In genomic region chr18:3081558-3081957, GRCh38 we compare ENCODE assay signal across 19 cellular contexts.
DNase-seq lines count a peak whose midpoint lies in the region; FAIRE-seq and TF ChIP-seq lines count a peak whose summit lies in the region.
"Had no signal": no experiment of that assay in that cellular context is flagged by ENCODE, and none has a peak within 500 bp of the region (broad histone marks: within the 10 kb centered on the region; RNA-seq: fewer than 3 reads in every experiment).

No MANE protein-coding gene starts in this region.

- no peak for FAIRE-seq in astrocyte (lab: Jason Lieb, UNC)
- peak; percentile 37 for FAIRE-seq in kidney (lab: Jason Lieb, UNC)
- FAIRE-seq: A204.1, G401.6, GM12891, GM19239, HepG2 had no signal

- H3K36me3 Mint-ChIP-seq in astrocyte (ENCODE audit: low read depth, unreplicated experiment): no peaks in the 10 kb centered on the region
- H3K36me3 Mint-ChIP-seq: CD4-positive, alpha-beta memory T cell had no signal

- no peak for TF ChIP-seq CTCF in Loucy (conservative IDR thresholded peaks at IDR 0.05; ENCODE audit: low read length)
- TF ChIP-seq CTCF in astrocyte (IDR thresholded peaks at IDR 0.05; ENCODE audit: insufficient read depth, low read depth, low read length): no peak
- no peak for TF ChIP-seq CTCF in kidney (IDR thresholded peaks at IDR 0.05; ENCODE audit: borderline replicate concordance, extremely low read depth, insufficient read depth)

- H3K79me2 ChIP-seq in Loucy (ENCODE audit: insufficient read depth, low read length) (no peaks in the 10 kb centered on the region), astrocyte (ENCODE audit: insufficient read depth, low read length) (no peaks in the 10 kb centered on the region)

- H4K20me1 ChIP-seq in Loucy (ENCODE audit: insufficient read depth, low read length, poor library complexity, severe bottlenecking) (no peaks in the 10 kb centered on the region), astrocyte (ENCODE audit: insufficient read depth, low read length) (no peaks in the 10 kb centered on the region)

- H3K36me3 ChIP-seq in Loucy (ENCODE audit: insufficient read depth, low read length) (no peaks in the 10 kb centered on the region), astrocyte (ENCODE audit: insufficient read depth, low read length) (no peaks in the 10 kb centered on the region), kidney (ENCODE audit: control insufficient read depth in 1 of 2, insufficient read depth in 2 of 2, low read length in 2 of 2) (no peaks in the 10 kb centered on the region), skeletal muscle satellite cell (ENCODE audit: insufficient read depth, low read length) (no peaks in the 10 kb centered on the region), SJCRH30 (no peaks in the 10 kb centered on the region)
- H3K36me3 ChIP-seq: BE2C had no signal

- H3K27ac Mint-ChIP-seq in astrocyte (ENCODE audit: unreplicated experiment): no peak overlapping the region
- H3K27ac Mint-ChIP-seq: CD4-positive, alpha-beta memory T cell; HFFc6 had no signal

- peaks cover 2% of the 10 kb centered on the region for H3K4me1 Mint-ChIP-seq in astrocyte (ENCODE audit: low read depth, unreplicated experiment)
- H3K4me1 Mint-ChIP-seq: CD4-positive, alpha-beta memory T cell had no signal

- H3K4me3 ChIP-seq in Loucy (ENCODE audit: low read length, poor library complexity, severe bottlenecking) (no peak overlapping the region), astrocyte (ENCODE audit: insufficient read depth, low read depth, low read length) (no peak overlapping the region), kidney (ENCODE audit: low read length in 2 of 2) (no peak overlapping the region), skeletal muscle satellite cell (ENCODE audit: low read length) (no peak overlapping the region), SJCRH30 (no peak overlapping the region)

- H3K4me1 ChIP-seq in Loucy (ENCODE audit: insufficient read depth, low read length, poor library complexity, severe bottlenecking): peaks cover 6% of the 10 kb centered on the region
- no peaks in the 10 kb centered on the region for H3K4me1 ChIP-seq in astrocyte (ENCODE audit: insufficient read depth, low read length)
- peaks cover 0 to 2% of the 10 kb centered on the region in 2 donors for H3K4me1 ChIP-seq in kidney (ENCODE audit: control insufficient read depth in 1 of 2, insufficient read depth in 1 of 2, low read depth in 1 of 2, low read length in 2 of 2)
- peaks cover 11% of the 10 kb centered on the region for H3K4me1 ChIP-seq in skeletal muscle satellite cell (ENCODE audit: control insufficient read depth, insufficient read depth, low read length)
- H3K4me1 ChIP-seq in SJCRH30: no peaks in the 10 kb centered on the region
- H3K4me1 ChIP-seq: BE2C had no signal

- H3K9me3 Mint-ChIP-seq in astrocyte (ENCODE audit: unreplicated experiment): no peaks in the 10 kb centered on the region
- H3K9me3 Mint-ChIP-seq: CD4-positive, alpha-beta memory T cell; HFFc6 had no signal

- H3K27me3 ChIP-seq in Loucy (ENCODE audit: insufficient read depth, low read length, poor library complexity, severe bottlenecking) (no peaks in the 10 kb centered on the region), astrocyte (ENCODE audit: insufficient read depth, low read length) (no peaks in the 10 kb centered on the region), skeletal muscle satellite cell (ENCODE audit: control insufficient read depth, insufficient read depth, low read length) (no peaks in the 10 kb centered on the region), SJCRH30 (no peaks in the 10 kb centered on the region)
- H3K27me3 ChIP-seq: BE2C had no signal

- H3K9ac ChIP-seq in Loucy (ENCODE audit: low read depth, low read length, poor library complexity, severe bottlenecking): no peak overlapping the region
- H3K9ac ChIP-seq in astrocyte (ENCODE audit: low read length): no peak overlapping the region
- no peak overlapping the region for H3K9ac ChIP-seq in kidney (ENCODE audit: low read length in 2 of 2)
- no peak overlapping the region for H3K9ac ChIP-seq in skeletal muscle satellite cell (ENCODE audit: low read depth, low read length)

- intact Hi-C loops in kidney (cut with DNase I): no loop called here

- H3K9me3 ChIP-seq in Loucy (ENCODE audit: insufficient read depth, low read depth, low read length) (no peaks in the 10 kb centered on the region), astrocyte (ENCODE audit: insufficient read depth, low read depth, low read length) (no peaks in the 10 kb centered on the region), kidney (ENCODE audit: control insufficient read depth in 1 of 2, low read length in 2 of 2) (no peaks in the 10 kb centered on the region), skeletal muscle satellite cell (replicated peaks; ENCODE audit: low read length) (no peaks in the 10 kb centered on the region), SJCRH30 (replicated peaks) (no peaks in the 10 kb centered on the region)
- H3K9me3 ChIP-seq: BE2C had no signal

- H2AFZ ChIP-seq in Loucy (ENCODE audit: low read length) (no peak overlapping the region), astrocyte (ENCODE audit: low read depth, low read length) (no peak overlapping the region)

- H3K4me2 ChIP-seq in Loucy (ENCODE audit: low read depth, low read length, poor library complexity, severe bottlenecking): peak overlapping the region; percentile 9
- no peak overlapping the region for H3K4me2 ChIP-seq in astrocyte (ENCODE audit: low read length)
- H3K4me2 ChIP-seq in skeletal muscle satellite cell (ENCODE audit: low read length): peak overlapping the region; percentile 23

- H3F3A ChIP-seq in Loucy (ENCODE audit: low read depth): no peaks in the 10 kb centered on the region

- H3K27ac ChIP-seq in astrocyte (ENCODE audit: low read depth, low read length): no peak overlapping the region
- no peak overlapping the region for H3K27ac ChIP-seq in kidney (ENCODE audit: low read depth in 2 of 2, low read length in 2 of 2)
- no peak overlapping the region for H3K27ac ChIP-seq in SJCRH30
- H3K27ac ChIP-seq: C4-2B had no signal

- H3K9me2 ChIP-seq in Loucy (replicated peaks; ENCODE audit: low read depth, low read length): no peaks in the 10 kb centered on the region

- no peak overlapping the region for H3K4me3 Mint-ChIP-seq in astrocyte (ENCODE audit: unreplicated experiment)
- H3K4me3 Mint-ChIP-seq: CD4-positive, alpha-beta memory T cell; HFFc6 had no signal

- DNase-seq in astrocyte (ENCODE audit: low read depth) (peak; percentile 21), kidney (no peak), SJCRH30 (no peak), NCI-H146 (lab: John Stamatoyannopoulos, UW) (no peak), NAMALWA (ENCODE audit: low spot score) (no peak)
- DNase-seq: BE2C; CD4-positive, alpha-beta memory T cell; DMS79; EL; HCEC 1CT; HFFc6 had no signal

- H3K27me3 Mint-ChIP-seq in astrocyte (ENCODE audit: low read depth, unreplicated experiment): peaks cover 3% of the 10 kb centered on the region
- H3K27me3 Mint-ChIP-seq: CD4-positive, alpha-beta memory T cell had no signal
